9 cellular contexts compared by ENCODE assay signal in the genomic region with DNA sequence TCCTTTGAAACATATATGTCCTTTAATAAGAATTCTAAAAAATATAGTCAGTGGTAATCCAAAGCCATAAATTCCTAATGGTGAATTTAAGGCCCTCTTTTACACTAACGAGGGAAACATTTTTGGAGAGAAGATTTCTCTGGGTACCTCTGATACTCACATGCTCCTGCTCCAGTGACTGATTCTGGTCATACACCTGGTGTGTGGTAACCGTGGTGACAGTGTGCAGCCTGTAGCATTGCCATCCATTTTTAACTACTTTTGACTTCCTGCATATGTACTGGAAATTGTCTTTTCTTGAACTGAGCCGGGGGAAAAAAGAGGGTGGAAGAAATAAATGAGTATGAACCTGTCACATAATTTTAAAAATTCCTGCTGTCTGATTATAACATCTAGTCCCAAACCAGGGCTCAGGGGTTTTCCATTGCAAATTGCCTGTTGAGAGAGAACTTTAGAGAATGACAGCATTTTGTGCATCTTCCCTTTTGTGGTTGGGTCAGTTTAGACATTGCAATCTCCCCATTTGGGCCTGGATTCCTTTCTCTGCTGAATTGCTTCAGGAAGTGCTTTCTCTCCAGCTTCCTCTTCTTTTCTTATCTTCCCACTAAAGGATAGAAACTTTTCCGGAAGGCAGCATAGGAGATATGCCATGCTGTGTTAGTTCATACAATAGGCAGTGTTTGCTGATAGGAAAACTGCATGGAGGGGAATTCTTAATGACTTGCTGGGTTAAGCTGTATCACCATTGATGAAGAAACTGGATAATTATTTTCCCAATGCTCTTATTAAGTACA.
DNase-seq lines count a peak whose midpoint lies in the region; ATAC-seq and TF ChIP-seq lines count a peak whose summit lies in the region.
"Had no signal": no experiment of that assay in that cellular context is flagged by ENCODE, and none has a peak within 500 bp of the region (broad histone marks: within the 10 kb centered on the region; RNA-seq: fewer than 3 reads in every experiment).

No MANE protein-coding gene starts in this region.

- TF ChIP-seq CTCF in lower leg skin (IDR thresholded peaks at IDR 0.05): no peak

- 62 to 66% methylated on average over 4 of the region's 4 CpGs for WGBS in lower leg skin, 2 donors

- no peak for TF ChIP-seq POLR2A in lower leg skin (IDR thresholded peaks at IDR 0.05)

- intact Hi-C loops in left cardiac atrium (cut with DNase I): no loop called here
- intact Hi-C loops in lower leg skin (cut with DNase I; ENCODE audit: low total_unique reads): no loop called here

- H3K4me3 ChIP-seq in lower leg skin (ENCODE audit: low read depth, poor library complexity, severe bottlenecking): no peak overlapping the region

- peak; percentile 85 for ATAC-seq in GM19395 (IDR thresholded peaks at IDR 0.05; ENCODE audit: unreplicated experiment)
- ATAC-seq in HG02852 (IDR thresholded peaks at IDR 0.05; ENCODE audit: unreplicated experiment): peak; percentile 87
- ATAC-seq in left cardiac atrium: no peak
- ATAC-seq: naive thymus-derived CD8-positive, alpha-beta T cell had no signal

- DNase-seq in DMS53 (lab: John Stamatoyannopoulos, UW): peak; percentile 70
- peak; percentile 51 for DNase-seq in MV-4-11 (lab: John Stamatoyannopoulos, UW)
- DNase-seq in D341Med (ENCODE audit: low spot score): no peak
- no peak for DNase-seq in left cardiac atrium
- no peak for DNase-seq in lower leg skin (ENCODE audit: low spot score in 2 of 2)
- no peak for DNase-seq in NCI-H345 treated with DMSO at 0.1 percent for 48 hours (lab: John Stamatoyannopoulos, UW; ENCODE audit: unreplicated experiment)
- DNase-seq: naive thymus-derived CD8-positive, alpha-beta T cell had no signal

Comparison
In these comparisons a context has a peak if more than half of its experiments do, and no peak if none do; other contexts are left out.
1. DNase-seq: peak in DMS53 (single experiment) and MV-4-11 (single experiment); none in D341Med (single experiment), left cardiac atrium (single experiment), lower leg skin (0 of 2) and NCI-H345 treated with DMSO at 0.1 percent for 48 hours (single experiment).
2. ATAC-seq: peak in GM19395 (single experiment) and HG02852 (single experiment); none in left cardiac atrium (0 of 2).